In the genomic region with DNA sequence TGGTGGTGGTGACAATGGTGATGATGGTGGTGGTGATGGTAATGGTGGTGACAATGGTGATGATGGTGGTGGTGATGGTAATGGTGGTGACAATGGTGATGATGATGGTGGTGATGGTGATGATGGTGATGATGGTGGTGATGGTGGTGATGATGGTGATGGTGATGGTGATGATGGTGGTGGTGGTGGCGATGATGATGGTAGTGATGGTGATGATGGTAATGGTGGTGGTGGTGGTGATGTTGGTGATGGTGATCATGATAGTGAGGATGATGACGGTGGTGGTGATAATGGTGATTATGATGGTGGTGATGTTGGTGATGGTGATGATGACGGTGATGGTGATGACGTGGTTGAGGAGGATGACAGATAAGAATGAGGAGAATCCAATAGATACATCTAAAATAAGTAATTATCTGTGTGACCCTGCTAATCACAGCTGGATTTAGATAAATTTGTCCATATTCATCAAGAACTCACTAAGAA, we compare ENCODE assay signal across 25 cellular contexts.
"Had no signal": no experiment of that assay in that cellular context is flagged by ENCODE, and none has a peak within 500 bp of the region (broad histone marks: within the 10 kb centered on the region; RNA-seq: fewer than 3 reads in every experiment).

No MANE protein-coding gene starts in this region.

- H3K27me3 ChIP-seq: MG63, SJSA1 had no signal

- H3K4me3 ChIP-seq: MG63, SJSA1, SK-N-MC had no signal

- DNase-seq: IMR-90, Karpas-422, KG1, MG63, NCI-H1092, NCI-H1105 treated with DMSO at 0.1 percent for 48 hours, NCI-H1417 treated with DMSO at 0.1 percent for 48 hours, NCI-H146, NCI-H1694 treated with DMSO at 0.1 percent for 48 hours, NCI-H1930, NCI-H2081, NCI-H2107, NCI-H2227 treated with DMSO at 0.1 percent for 48 hours, NCI-H524 treated with DMSO at 0.1 percent for 48 hours, NCI-H69, NCI-H774, Right ventricle myocardium superior, RPMI8226, SIG-M5, SW 1271, T-helper 1 cell had no signal

- H3K36me3 ChIP-seq: MG63, SJSA1 had no signal

- H3K4me1 ChIP-seq: SJSA1 had no signal

- H3K9me3 ChIP-seq: SJSA1 had no signal

- H3K27ac ChIP-seq: HL-60, SJSA1, SK-N-MC had no signal

- FAIRE-seq: RCC 7860 had no signal
